1 cellular context compared by ENCODE assay signal in the genomic region with DNA sequence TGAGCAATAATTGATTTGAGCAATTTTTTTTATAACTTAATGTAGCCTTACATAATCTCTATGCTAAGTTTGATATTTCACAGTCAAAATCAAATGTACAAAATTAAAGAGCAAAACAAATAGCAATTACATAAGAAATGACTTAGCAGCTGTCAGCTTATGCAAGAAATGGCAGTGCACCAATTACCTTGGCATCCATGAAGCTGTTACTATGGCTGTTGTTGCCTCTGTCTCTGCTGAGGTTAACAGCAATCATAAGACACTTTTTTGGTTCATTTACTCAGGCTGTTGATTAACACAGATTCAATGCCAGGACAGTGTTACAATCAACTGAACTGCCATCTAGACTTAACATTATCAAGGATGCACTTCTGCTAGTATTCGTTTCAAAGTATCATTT.
TF ChIP-seq lines count a peak whose summit lies in the region.

No MANE protein-coding gene starts in this region.

TF ChIP-seq in K562, 482 proteins besides CTCF, POLR2A, EP300 and RAD21 (continued from another document):
- TF ChIP-seq, protein P1, sequence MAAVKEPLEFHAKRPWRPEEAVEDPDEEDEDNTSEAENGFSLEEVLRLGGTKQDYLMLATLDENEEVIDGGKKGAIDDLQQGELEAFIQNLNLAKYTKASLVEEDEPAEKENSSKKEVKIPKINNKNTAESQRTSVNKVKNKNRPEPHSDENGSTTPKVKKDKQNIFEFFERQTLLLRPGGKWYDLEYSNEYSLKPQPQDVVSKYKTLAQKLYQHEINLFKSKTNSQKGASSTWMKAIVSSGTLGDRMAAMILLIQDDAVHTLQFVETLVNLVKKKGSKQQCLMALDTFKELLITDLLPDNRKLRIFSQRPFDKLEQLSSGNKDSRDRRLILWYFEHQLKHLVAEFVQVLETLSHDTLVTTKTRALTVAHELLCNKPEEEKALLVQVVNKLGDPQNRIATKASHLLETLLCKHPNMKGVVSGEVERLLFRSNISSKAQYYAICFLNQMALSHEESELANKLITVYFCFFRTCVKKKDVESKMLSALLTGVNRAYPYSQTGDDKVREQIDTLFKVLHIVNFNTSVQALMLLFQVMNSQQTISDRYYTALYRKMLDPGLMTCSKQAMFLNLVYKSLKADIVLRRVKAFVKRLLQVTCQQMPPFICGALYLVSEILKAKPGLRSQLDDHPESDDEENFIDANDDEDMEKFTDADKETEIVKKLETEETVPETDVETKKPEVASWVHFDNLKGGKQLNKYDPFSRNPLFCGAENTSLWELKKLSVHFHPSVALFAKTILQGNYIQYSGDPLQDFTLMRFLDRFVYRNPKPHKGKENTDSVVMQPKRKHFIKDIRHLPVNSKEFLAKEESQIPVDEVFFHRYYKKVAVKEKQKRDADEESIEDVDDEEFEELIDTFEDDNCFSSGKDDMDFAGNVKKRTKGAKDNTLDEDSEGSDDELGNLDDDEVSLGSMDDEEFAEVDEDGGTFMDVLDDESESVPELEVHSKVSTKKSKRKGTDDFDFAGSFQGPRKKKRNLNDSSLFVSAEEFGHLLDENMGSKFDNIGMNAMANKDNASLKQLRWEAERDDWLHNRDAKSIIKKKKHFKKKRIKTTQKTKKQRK (IDR thresholded peaks at IDR 0.05; ENCODE audit: borderline replicate concordance, low read depth, low read length): no peak
- TF ChIP-seq TEAD1 (CRISPR knock-in tag; IDR thresholded peaks at IDR 0.05): no peak
- no peak for TF ChIP-seq MEF2A (IDR thresholded peaks at IDR 0.05; ENCODE audit: control insufficient read depth, low read depth, low read length)
- TF ChIP-seq POLR2AphosphoS2 (IDR thresholded peaks at IDR 0.05; ENCODE audit: low read length): no peak
- no peak for TF ChIP-seq BRD9 (IDR thresholded peaks at IDR 0.05; ENCODE audit: low read depth, partially characterized antibody)
- TF ChIP-seq, protein P2, sequence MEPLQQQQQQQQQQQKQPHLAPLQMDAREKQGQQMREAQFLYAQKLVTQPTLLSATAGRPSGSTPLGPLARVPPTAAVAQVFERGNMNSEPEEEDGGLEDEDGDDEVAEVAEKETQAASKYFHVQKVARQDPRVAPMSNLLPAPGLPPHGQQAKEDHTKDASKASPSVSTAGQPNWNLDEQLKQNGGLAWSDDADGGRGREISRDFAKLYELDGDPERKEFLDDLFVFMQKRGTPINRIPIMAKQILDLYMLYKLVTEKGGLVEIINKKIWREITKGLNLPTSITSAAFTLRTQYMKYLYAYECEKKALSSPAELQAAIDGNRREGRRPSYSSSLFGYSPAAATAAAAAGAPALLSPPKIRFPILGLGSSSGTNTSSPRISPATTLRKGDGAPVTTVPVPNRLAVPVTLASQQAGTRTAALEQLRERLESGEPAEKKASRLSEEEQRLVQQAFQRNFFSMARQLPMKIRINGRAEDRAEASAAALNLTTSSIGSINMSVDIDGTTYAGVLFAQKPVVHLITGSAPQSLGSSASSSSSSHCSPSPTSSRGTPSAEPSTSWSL (CRISPR knock-in tag; IDR thresholded peaks at IDR 0.05; ENCODE audit: borderline replicate concordance): no peak
- TF ChIP-seq, protein P3, sequence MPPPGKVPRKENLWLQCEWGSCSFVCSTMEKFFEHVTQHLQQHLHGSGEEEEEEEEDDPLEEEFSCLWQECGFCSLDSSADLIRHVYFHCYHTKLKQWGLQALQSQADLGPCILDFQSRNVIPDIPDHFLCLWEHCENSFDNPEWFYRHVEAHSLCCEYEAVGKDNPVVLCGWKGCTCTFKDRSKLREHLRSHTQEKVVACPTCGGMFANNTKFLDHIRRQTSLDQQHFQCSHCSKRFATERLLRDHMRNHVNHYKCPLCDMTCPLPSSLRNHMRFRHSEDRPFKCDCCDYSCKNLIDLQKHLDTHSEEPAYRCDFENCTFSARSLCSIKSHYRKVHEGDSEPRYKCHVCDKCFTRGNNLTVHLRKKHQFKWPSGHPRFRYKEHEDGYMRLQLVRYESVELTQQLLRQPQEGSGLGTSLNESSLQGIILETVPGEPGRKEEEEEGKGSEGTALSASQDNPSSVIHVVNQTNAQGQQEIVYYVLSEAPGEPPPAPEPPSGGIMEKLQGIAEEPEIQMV (tag; conservative IDR thresholded peaks at IDR 0.05; ENCODE audit: low read depth): no peak
- TF ChIP-seq SAFB (IDR thresholded peaks at IDR 0.05; ENCODE audit: borderline replicate concordance, low read depth, low read length): no peak
- no peak for TF ChIP-seq NONO (IDR thresholded peaks at IDR 0.05; ENCODE audit: low read depth in 2 of 2, low read length in 1 of 2)
- no peak for TF ChIP-seq COPS2 (conservative IDR thresholded peaks at IDR 0.05)
- no peak for TF ChIP-seq SMAD3 (CRISPR knock-in tag; conservative IDR thresholded peaks at IDR 0.05)
- no peak for TF ChIP-seq SETDB1 (IDR thresholded peaks at IDR 0.05; ENCODE audit: low read length)
